ENCODE assay signal across 9 cellular contexts in genomic region chr15:90062729-90063684, GRCh38. TPM values are rescaled to one million over a fixed set of nuclear protein-coding genes. Genes with fewer than 3 reads are reported as not detected.
A peak's percentile ranks its signal among the peaks of the same experiment; 100 is the strongest.
DNase-seq lines count a peak whose midpoint lies in the region; ATAC-seq and TF ChIP-seq lines count a peak whose summit lies in the region.
"Had no signal": no experiment of that assay in that cellular context is flagged by ENCODE, and none has a peak within 500 bp of the region (broad histone marks: within the 10 kb centered on the region; RNA-seq: fewer than 3 reads in every experiment).

No MANE protein-coding gene starts in this region.

- TF ChIP-seq POLR2A in upper lobe of left lung (IDR thresholded peaks at IDR 0.05) = no peak

- dilution Hi-C loops in mammary epithelial cell (cut with HindIII; ENCODE audit: low sequenced_read_pairs) = no loop called here

- peak overlapping the region; percentile 91 for H3K27ac ChIP-seq in cardiac muscle cell
- no peak overlapping the region for H3K27ac ChIP-seq in mammary epithelial cell (ENCODE audit: insufficient read depth, low read depth, low read length)
- peak overlapping the region; percentile 85 to 92 for H3K27ac ChIP-seq in mucosa of rectum (ENCODE audit: low read depth in 2 of 2, low read length in 2 of 2)
- H3K27ac ChIP-seq in upper lobe of left lung = peak overlapping the region; percentile 87 to 95 (median 90)
- H3K27ac ChIP-seq: ovary had no signal

- no peak overlapping the region for H3K9ac ChIP-seq in mammary epithelial cell (ENCODE audit: insufficient read depth, low read length)
- H3K9ac ChIP-seq in mucosa of rectum (ENCODE audit: low read depth in 1 of 2, low read length in 2 of 2) = peak overlapping the region; percentile 24 to 67

- H3K4me1 ChIP-seq in cardiac muscle cell (ENCODE audit: low read depth) (peaks cover 49% of the 10 kb centered on the region), mammary epithelial cell (ENCODE audit: insufficient read depth, low read length) (peaks cover 19% of the 10 kb centered on the region), mucosa of rectum (ENCODE audit: control insufficient read depth in 2 of 2, insufficient read depth in 2 of 2, low read length in 2 of 2) (peaks cover 42 to 45% of the 10 kb centered on the region in 2 donors), upper lobe of left lung (peaks cover 76 to 82% (median 78%) of the 10 kb centered on the region in 4 donors)

- H3K36me3 ChIP-seq in cardiac muscle cell (no peaks in the 10 kb centered on the region), mammary epithelial cell (ENCODE audit: insufficient read depth, low read length) (no peaks in the 10 kb centered on the region), mucosa of rectum (ENCODE audit: control insufficient read depth in 2 of 2, insufficient read depth in 2 of 2, low read length in 2 of 2) (peaks cover 9 to 11% of the 10 kb centered on the region in 2 donors), upper lobe of left lung (peaks cover 5 to 11% (median 8%) of the 10 kb centered on the region in 4 donors)
- H3K36me3 ChIP-seq: ovary had no signal

- no peaks in the 10 kb centered on the region for H3K27me3 ChIP-seq in cardiac muscle cell
- no peaks in the 10 kb centered on the region for H3K27me3 ChIP-seq in mammary epithelial cell (ENCODE audit: insufficient read depth, low read length)
- H3K27me3 ChIP-seq in mucosa of rectum (ENCODE audit: control insufficient read depth in 2 of 2, insufficient read depth in 2 of 2, low read length in 2 of 2) = no peaks in the 10 kb centered on the region
- H3K27me3 ChIP-seq in upper lobe of left lung = no peaks in the 10 kb centered on the region
- H3K27me3 ChIP-seq: ovary had no signal

- CTCF ChIA-PET in mammary epithelial cell (lab: Charles Lee; ENCODE audit: low non-redundant PET) = no interaction called here

- TF ChIP-seq CTCF in cardiac muscle cell (IDR thresholded peaks at IDR 0.05; ENCODE audit: low read depth, low read length) = no peak
- TF ChIP-seq CTCF in mammary epithelial cell (conservative IDR thresholded peaks at IDR 0.05 in 1 of 2, IDR thresholded peaks at IDR 0.05 in 1 of 2; ENCODE audit: extremely low read depth in 1 of 2, insufficient read depth in 1 of 2, low read depth in 1 of 2, low read length in 2 of 2) = no peak
- TF ChIP-seq CTCF in upper lobe of left lung (IDR thresholded peaks at IDR 0.05) = no peak

- H3K4me3 ChIP-seq in cardiac muscle cell (no peak overlapping the region), mammary epithelial cell (replicated peaks in 1 of 3; ENCODE audit: insufficient read depth in 1 of 3, low read depth in 2 of 3, low read length in 3 of 3) (no peak overlapping the region), mucosa of rectum (ENCODE audit: low read length in 2 of 2) (peak overlapping the region in 1 of 2 donors; percentile 24), upper lobe of left lung (no peak overlapping the region)
- H3K4me3 ChIP-seq: ovary had no signal

- BruUV-seq in mammary epithelial cell (replicated peaks; lab: Mats Ljungman, UMichigan) = no TSS peak

- H3K79me2 ChIP-seq in mammary epithelial cell (ENCODE audit: insufficient read depth, low read length) = peaks cover 6% of the 10 kb centered on the region

- peak in 1 of 2 donors; percentile 58 for ATAC-seq in upper lobe of left lung (ENCODE audit: low FRiP score in 2 of 2)

- WGBS in mammary epithelial cell (ENCODE audit: low coverage, missing lambda C conversion rate) = 86% methylated on average over 25 of the region's 28 CpGs
- WGBS in upper lobe of left lung, 2 donors = 53 to 57% methylated on average over 23 to 25 of the region's 28 CpGs

- H2AFZ ChIP-seq in mammary epithelial cell (ENCODE audit: low read depth, low read length) = peak overlapping the region; percentile 51

- H3K4me2 ChIP-seq in mammary epithelial cell (ENCODE audit: insufficient read depth, low read depth, low read length) = no peak overlapping the region

- H3K9me3 ChIP-seq in cardiac muscle cell (ENCODE audit: low read depth) = no peaks in the 10 kb centered on the region
- H3K9me3 ChIP-seq in mammary epithelial cell (replicated peaks; ENCODE audit: insufficient read depth, low read length) = no peaks in the 10 kb centered on the region
- no peaks in the 10 kb centered on the region for H3K9me3 ChIP-seq in mucosa of rectum (ENCODE audit: control insufficient read depth in 2 of 2, low read length in 2 of 2)
- no peaks in the 10 kb centered on the region for H3K9me3 ChIP-seq in upper lobe of left lung
- H3K9me3 ChIP-seq: ovary had no signal

- intact Hi-C loops in cardiac septum (cut with DNase I) = loop anchor here (10.0 kb wide), 1 partner anchor 298 kb away; no protein-coding TSS in a partner anchor
- intact Hi-C loops in mammary epithelial cell (cut with micrococcal nuclease) = no loop called here

- in situ Hi-C loops in mammary epithelial cell (cut with MboI; ENCODE audit: low sequenced_read_pairs in 2 of 2) = no loop called here

- DNase-seq in cardiac muscle cell (ENCODE audit: low read depth in 1 of 2, low spot score in 1 of 2) (no peak), cardiac septum (ENCODE audit: low spot score) (no peak), mammary epithelial cell (no peak), upper lobe of left lung (peak; percentile 59 to 84), occipital lobe (lab: John Stamatoyannopoulos, UW) (no peak), epidermal melanocyte (ENCODE audit: insufficient read length, low spot score) (no peak)
- DNase-seq in activated CD4-positive, CD25-positive, alpha-beta regulatory T cell (lab: John Stamatoyannopoulos, UW) = no peak
- DNase-seq: ovary had no signal

- H4K20me1 ChIP-seq in mammary epithelial cell (ENCODE audit: insufficient read depth, low read length) = no peaks in the 10 kb centered on the region

- TF ChIP-seq EP300 in upper lobe of left lung (IDR thresholded peaks at IDR 0.05) = peak in 1 of 4 donors; percentile 38

RNA-seq across cellular contexts. Expression of gene IDH2, which starts 39.3 kb away (rescaled TPM):
- total RNA-seq in cardiac muscle cell (392 and 406 TPM in 2 replicates), cardiac septum (455 TPM), mammary epithelial cell (10 to 100 TPM; 16.4 to 39.5 TPM), upper lobe of left lung (10 to 100 TPM; 41.5 to 72.1 (median 48.7) TPM), occipital lobe (65.7 TPM)
- polyA plus RNA-seq in cardiac muscle cell (673 and 712 TPM in 2 replicates), mammary epithelial cell (41.3 TPM)
- 31.6 TPM for polyA minus RNA-seq in mammary epithelial cell

Comparison
In these comparisons a context has a peak if more than half of its experiments do, and no peak if none do; other contexts are left out.
1. DNase-seq: peak in upper lobe of left lung (2 of 2); none in cardiac muscle cell (0 of 2), cardiac septum (single experiment), mammary epithelial cell (single experiment), occipital lobe (single experiment), activated CD4-positive, CD25-positive, alpha-beta regulatory T cell (0 of 4) and epidermal melanocyte (single experiment).